In genomic region chr1:30295674-30296073, GRCh38 we compare ENCODE assay signal across 24 cellular contexts.
DNase-seq lines count a peak whose midpoint lies in the region; TF ChIP-seq lines count a peak whose summit lies in the region.
"Had no signal": no experiment of that assay in that cellular context is flagged by ENCODE, and none has a peak within 500 bp of the region (broad histone marks: within the 10 kb centered on the region; RNA-seq: fewer than 3 reads in every experiment).

No MANE protein-coding gene starts in this region.

- H3K36me3 Mint-ChIP-seq in type B pancreatic cell: no peaks in the 10 kb centered on the region
- H3K36me3 Mint-ChIP-seq: CD14-positive monocyte had no signal

- H3K4me3 Mint-ChIP-seq in type B pancreatic cell: no peak overlapping the region
- H3K4me3 Mint-ChIP-seq: CD14-positive monocyte; CD4-positive, alpha-beta T cell; CD8-positive, alpha-beta memory T cell; GM23338; H9 had no signal

- H3K4me1 Mint-ChIP-seq in type B pancreatic cell (ENCODE audit: unreplicated experiment): no peaks in the 10 kb centered on the region
- H3K4me1 Mint-ChIP-seq: CD14-positive monocyte; CD8-positive, alpha-beta memory T cell; GM23338 had no signal

- H3K27ac ChIP-seq in coronary artery: no peak overlapping the region
- H3K27ac ChIP-seq: A549; BLaER1 treated with 17β-estradiol and CSF1 and Interleukin-3, amounts not matched to agents 10 nM and 100 nM had no signal

- H3K27me3 Mint-ChIP-seq in type B pancreatic cell: peaks cover 4% of the 10 kb centered on the region

- TF ChIP-seq CTCF in coronary artery (IDR thresholded peaks at IDR 0.05): no peak
- TF ChIP-seq CTCF in type B pancreatic cell (conservative IDR thresholded peaks at IDR 0.05): no peak

- H3K9me3 Mint-ChIP-seq in type B pancreatic cell: peaks cover 5% of the 10 kb centered on the region

- no peak overlapping the region for H3K27ac Mint-ChIP-seq in type B pancreatic cell
- H3K27ac Mint-ChIP-seq: CD14-positive monocyte; CD4-positive, alpha-beta T cell; CD8-positive, alpha-beta memory T cell; GM23338; H9 had no signal

- no peak overlapping the region for H3K4me3 ChIP-seq in coronary artery
- H3K4me3 ChIP-seq: A549; BLaER1 treated with 17β-estradiol and CSF1 and Interleukin-3, amounts not matched to agents 10 nM and 100 nM; GM12878; GM23338 had no signal

- DNase-seq in activated CD8-positive, alpha-beta memory T cell treated with anti-CD3 and anti-CD28 coated beads, Interleukin-2, amount 50 U/mL, for 48 hours: peak; percentile 13
- no peak for DNase-seq in activated CD8-positive, alpha-beta memory T cell treated with anti-CD3 and anti-CD28 coated beads, Interleukin-2, amount 50 U/mL, for 4 hours
- DNase-seq in coronary artery (ENCODE audit: low spot score) (peak; percentile 53), islet precursor cell (peak; percentile 29), type B pancreatic cell (ENCODE audit: extremely low spot score, unreplicated experiment) (peak; percentile 29), NCI-H1092 (lab: John Stamatoyannopoulos, UW) (no peak), HuH-7.5 (ENCODE audit: low spot score) (no peak), NCI-H1694 treated with DMSO at 0.1 percent for 48 hours (lab: John Stamatoyannopoulos, UW) (no peak)
- DNase-seq: 8988T; ACHN; AML-193; BE2C; CD4-positive, alpha-beta T cell; CD8-positive, alpha-beta memory T cell; DMS 273 treated with DMSO at 0.1 percent for 48 hours; DMS79; EL; GDM1; H9 had no signal

Comparison
In these comparisons a context has a peak if more than half of its experiments do, and no peak if none do; other contexts are left out.
1. DNase-seq: peak in activated CD8-positive, alpha-beta memory T cell treated with anti-CD3 and anti-CD28 coated beads, Interleukin-2, amount 50 U/mL, for 48 hours (single experiment), coronary artery (single experiment), islet precursor cell (single experiment) and type B pancreatic cell (single experiment); none in activated CD8-positive, alpha-beta memory T cell treated with anti-CD3 and anti-CD28 coated beads, Interleukin-2, amount 50 U/mL, for 4 hours (single experiment), NCI-H1092 (single experiment), HuH-7.5 (single experiment) and NCI-H1694 treated with DMSO at 0.1 percent for 48 hours (single experiment).